Comparison of ENCODE assay signal across 1 cellular context in the genomic region with DNA sequence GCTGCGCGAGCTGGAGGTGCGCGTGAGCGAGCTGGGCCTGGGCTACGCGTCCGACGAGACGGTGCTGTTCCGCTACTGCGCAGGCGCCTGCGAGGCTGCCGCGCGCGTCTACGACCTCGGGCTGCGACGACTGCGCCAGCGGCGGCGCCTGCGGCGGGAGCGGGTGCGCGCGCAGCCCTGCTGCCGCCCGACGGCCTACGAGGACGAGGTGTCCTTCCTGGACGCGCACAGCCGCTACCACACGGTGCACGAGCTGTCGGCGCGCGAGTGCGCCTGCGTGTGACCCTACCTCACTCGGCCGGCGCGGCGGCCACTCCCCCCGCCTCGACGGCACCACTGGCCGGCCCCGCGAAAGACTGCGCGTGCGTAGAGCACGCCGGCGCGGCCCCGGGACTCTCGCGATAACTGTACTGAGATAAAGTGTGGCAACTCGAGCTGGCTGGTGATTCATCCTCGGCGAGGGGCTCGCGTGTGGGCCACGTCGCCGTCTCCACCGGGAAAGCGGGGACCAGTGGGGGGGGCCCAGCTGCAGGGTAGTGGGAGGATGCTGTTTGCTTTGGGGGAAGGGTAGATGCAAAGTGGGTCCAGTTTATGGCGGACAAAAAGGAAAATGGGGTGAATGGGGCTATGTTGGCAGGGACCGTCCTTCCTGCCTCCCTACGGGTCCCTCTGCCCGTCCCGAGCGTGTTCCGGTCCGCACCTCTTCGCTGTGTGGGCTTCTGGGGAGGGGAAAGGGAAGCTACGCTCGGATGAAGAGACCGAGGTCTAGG.
TF ChIP-seq lines count a peak whose summit lies in the region.

No MANE protein-coding gene starts in this region.

TF ChIP-seq in HepG2, 621 proteins besides CTCF, POLR2A, EP300 and RAD21 (continued from another document and continues in another):
- TF ChIP-seq, protein P1, sequence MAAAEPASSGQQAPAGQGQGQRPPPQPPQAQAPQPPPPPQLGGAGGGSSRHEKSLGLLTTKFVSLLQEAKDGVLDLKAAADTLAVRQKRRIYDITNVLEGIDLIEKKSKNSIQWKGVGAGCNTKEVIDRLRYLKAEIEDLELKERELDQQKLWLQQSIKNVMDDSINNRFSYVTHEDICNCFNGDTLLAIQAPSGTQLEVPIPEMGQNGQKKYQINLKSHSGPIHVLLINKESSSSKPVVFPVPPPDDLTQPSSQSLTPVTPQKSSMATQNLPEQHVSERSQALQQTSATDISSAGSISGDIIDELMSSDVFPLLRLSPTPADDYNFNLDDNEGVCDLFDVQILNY (CRISPR knock-in tag; conservative IDR thresholded peaks at IDR 0.05) = peak; percentile 77; the same call in 1 of the 2 replicates
- TF ChIP-seq ARNT2 (CRISPR knock-in tag; IDR thresholded peaks at IDR 0.05; ENCODE audit: low read depth) = peak; percentile 99
- TF ChIP-seq ZNF441 (CRISPR knock-in tag; IDR thresholded peaks at IDR 0.05; ENCODE audit: borderline replicate concordance) = 0 out of 2 replicates have a peak, but pooled peaks have one; percentile 61
- TF ChIP-seq, protein P2, sequence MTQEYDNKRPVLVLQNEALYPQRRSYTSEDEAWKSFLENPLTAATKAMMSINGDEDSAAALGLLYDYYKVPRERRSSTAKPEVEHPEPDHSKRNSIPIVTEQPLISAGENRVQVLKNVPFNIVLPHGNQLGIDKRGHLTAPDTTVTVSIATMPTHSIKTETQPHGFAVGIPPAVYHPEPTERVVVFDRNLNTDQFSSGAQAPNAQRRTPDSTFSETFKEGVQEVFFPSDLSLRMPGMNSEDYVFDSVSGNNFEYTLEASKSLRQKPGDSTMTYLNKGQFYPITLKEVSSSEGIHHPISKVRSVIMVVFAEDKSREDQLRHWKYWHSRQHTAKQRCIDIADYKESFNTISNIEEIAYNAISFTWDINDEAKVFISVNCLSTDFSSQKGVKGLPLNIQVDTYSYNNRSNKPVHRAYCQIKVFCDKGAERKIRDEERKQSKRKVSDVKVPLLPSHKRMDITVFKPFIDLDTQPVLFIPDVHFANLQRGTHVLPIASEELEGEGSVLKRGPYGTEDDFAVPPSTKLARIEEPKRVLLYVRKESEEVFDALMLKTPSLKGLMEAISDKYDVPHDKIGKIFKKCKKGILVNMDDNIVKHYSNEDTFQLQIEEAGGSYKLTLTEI (CRISPR knock-in tag; conservative IDR thresholded peaks at IDR 0.05) = no peak
- peak; percentile 91 for TF ChIP-seq ERF (CRISPR knock-in tag; IDR thresholded peaks at IDR 0.05)
- TF ChIP-seq TMF1 (CRISPR knock-in tag; IDR thresholded peaks at IDR 0.05; ENCODE audit: low read depth) = peak; percentile 77
- TF ChIP-seq EHMT2 (IDR thresholded peaks at IDR 0.05; ENCODE audit: borderline replicate concordance, low read depth, low read length) = no peak
- peak; percentile 71 for TF ChIP-seq RNF2 (conservative IDR thresholded peaks at IDR 0.05; ENCODE audit: low read depth)
- TF ChIP-seq, protein P3, sequence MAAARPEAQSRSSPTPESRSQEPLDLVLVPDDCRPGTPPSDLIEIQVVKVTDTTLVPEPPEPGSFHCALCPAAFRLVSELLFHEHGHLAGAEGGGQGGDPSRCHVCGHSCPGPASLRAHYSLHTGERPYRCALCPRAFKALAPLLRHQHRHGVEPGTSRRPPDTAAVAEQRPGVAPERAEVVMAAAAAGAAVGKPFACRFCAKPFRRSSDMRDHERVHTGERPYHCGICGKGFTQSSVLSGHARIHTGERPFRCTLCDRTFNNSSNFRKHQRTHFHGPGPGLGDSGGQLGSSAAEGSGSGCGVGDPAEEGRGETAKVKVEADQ (CRISPR knock-in tag; IDR thresholded peaks at IDR 0.05; ENCODE audit: borderline replicate concordance) = peak; percentile 79; the same call in 1 of the 2 replicates
- TF ChIP-seq NFKB2 (CRISPR knock-in tag; IDR thresholded peaks at IDR 0.05; ENCODE audit: borderline replicate concordance) = no peak; the same call in 1 of the 2 replicates
- TF ChIP-seq SIN3B (IDR thresholded peaks at IDR 0.05; ENCODE audit: low read length) = no peak
- peak; percentile 89 for TF ChIP-seq POGZ (CRISPR knock-in tag; IDR thresholded peaks at IDR 0.05)
- TF ChIP-seq, protein P4, sequence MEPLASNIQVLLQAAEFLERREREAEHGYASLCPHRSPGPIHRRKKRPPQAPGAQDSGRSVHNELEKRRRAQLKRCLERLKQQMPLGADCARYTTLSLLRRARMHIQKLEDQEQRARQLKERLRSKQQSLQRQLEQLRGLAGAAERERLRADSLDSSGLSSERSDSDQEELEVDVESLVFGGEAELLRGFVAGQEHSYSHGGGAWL (CRISPR knock-in tag; IDR thresholded peaks at IDR 0.05) = peak; percentile 78; the same call in 1 of the 2 replicates
- no peak; the same call in 1 of the 2 replicates for TF ChIP-seq ZNF225 (CRISPR knock-in tag; IDR thresholded peaks at IDR 0.05)
- no peak for TF ChIP-seq EZH2 (conservative IDR thresholded peaks at IDR 0.05; ENCODE audit: low read depth, low read length)
- TF ChIP-seq, protein P5, sequence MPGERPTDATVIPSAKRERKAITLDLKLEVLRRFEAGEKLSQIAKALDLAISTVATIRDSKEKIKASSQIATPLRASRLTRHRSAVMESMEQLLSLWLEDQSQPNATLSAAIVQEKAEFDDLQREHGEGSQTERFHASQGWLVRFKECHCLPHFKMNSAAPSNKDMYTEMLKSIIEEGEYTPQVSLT (CRISPR knock-in tag; IDR thresholded peaks at IDR 0.05; ENCODE audit: borderline replicate concordance, low read depth) = no peak; the same call in 1 of the 2 replicates
- peak; percentile 95 for TF ChIP-seq TARDBP (CRISPR knock-in tag; IDR thresholded peaks at IDR 0.05)
- TF ChIP-seq ZFP37 (CRISPR knock-in tag; IDR thresholded peaks at IDR 0.05; ENCODE audit: borderline replicate concordance) = no peak
- TF ChIP-seq, protein P6, sequence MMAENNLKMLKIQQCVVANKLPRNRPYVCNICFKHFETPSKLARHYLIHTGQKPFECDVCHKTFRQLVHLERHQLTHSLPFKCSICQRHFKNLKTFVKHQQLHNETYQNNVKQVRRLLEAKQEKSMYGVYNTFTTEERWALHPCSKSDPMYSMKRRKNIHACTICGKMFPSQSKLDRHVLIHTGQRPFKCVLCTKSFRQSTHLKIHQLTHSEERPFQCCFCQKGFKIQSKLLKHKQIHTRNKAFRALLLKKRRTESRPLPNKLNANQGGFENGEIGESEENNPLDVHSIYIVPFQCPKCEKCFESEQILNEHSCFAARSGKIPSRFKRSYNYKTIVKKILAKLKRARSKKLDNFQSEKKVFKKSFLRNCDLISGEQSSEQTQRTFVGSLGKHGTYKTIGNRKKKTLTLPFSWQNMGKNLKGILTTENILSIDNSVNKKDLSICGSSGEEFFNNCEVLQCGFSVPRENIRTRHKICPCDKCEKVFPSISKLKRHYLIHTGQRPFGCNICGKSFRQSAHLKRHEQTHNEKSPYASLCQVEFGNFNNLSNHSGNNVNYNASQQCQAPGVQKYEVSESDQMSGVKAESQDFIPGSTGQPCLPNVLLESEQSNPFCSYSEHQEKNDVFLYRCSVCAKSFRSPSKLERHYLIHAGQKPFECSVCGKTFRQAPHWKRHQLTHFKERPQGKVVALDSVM (CRISPR knock-in tag; IDR thresholded peaks at IDR 0.05) = peak; percentile 63
- peak; percentile 34; the same call in 1 of the 2 replicates for TF ChIP-seq MTA1 (CRISPR knock-in tag; IDR thresholded peaks at IDR 0.05; ENCODE audit: borderline replicate concordance)
- TF ChIP-seq ZFX (CRISPR knock-in tag; IDR thresholded peaks at IDR 0.05; ENCODE audit: low read depth) = peak; percentile 86
- TF ChIP-seq, protein P7, sequence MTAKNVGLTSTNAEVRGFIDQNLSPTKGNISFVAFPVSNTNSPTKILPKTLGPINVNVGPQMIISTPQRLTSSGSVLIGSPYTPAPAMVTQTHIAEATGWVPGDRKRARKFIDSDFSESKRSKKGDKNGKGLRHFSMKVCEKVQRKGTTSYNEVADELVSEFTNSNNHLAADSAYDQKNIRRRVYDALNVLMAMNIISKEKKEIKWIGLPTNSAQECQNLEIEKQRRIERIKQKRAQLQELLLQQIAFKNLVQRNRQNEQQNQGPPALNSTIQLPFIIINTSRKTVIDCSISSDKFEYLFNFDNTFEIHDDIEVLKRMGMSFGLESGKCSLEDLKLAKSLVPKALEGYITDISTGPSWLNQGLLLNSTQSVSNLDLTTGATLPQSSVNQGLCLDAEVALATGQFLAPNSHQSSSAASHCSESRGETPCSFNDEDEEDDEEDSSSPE (CRISPR knock-in tag; IDR thresholded peaks at IDR 0.05) = peak; percentile 86
- TF ChIP-seq MIXL1 (CRISPR knock-in tag; IDR thresholded peaks at IDR 0.05) = peak; percentile 76; the same call in 1 of the 2 replicates
- TF ChIP-seq, protein P8, sequence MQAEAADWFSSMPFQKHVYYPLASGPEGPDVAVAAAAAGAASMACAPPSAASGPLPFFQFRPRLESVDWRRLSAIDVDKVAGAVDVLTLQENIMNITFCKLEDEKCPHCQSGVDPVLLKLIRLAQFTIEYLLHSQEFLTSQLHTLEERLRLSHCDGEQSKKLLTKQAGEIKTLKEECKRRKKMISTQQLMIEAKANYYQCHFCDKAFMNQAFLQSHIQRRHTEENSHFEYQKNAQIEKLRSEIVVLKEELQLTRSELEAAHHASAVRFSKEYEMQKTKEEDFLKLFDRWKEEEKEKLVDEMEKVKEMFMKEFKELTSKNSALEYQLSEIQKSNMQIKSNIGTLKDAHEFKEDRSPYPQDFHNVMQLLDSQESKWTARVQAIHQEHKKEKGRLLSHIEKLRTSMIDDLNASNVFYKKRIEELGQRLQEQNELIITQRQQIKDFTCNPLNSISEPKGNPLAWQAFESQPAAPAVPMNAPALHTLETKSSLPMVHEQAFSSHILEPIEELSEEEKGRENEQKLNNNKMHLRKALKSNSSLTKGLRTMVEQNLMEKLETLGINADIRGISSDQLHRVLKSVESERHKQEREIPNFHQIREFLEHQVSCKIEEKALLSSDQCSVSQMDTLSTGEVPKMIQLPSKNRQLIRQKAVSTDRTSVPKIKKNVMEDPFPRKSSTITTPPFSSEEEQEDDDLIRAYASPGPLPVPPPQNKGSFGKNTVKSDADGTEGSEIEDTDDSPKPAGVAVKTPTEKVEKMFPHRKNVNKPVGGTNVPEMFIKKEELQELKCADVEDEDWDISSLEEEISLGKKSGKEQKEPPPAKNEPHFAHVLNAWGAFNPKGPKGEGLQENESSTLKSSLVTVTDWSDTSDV (CRISPR knock-in tag; IDR thresholded peaks at IDR 0.05) = peak; percentile 88; the same call in 1 of the 2 replicates
- TF ChIP-seq TBX3 (IDR thresholded peaks at IDR 0.05; ENCODE audit: borderline replicate concordance) = peak; percentile 29; the same call in 1 of the 2 replicates
- TF ChIP-seq CEBPB (IDR thresholded peaks at IDR 0.05; ENCODE audit: borderline replicate concordance, low read depth, low read length) = peak; percentile 80; the same call in 1 of the 2 replicates
- no peak for TF ChIP-seq ZNF124 (CRISPR knock-in tag; IDR thresholded peaks at IDR 0.05)
- TF ChIP-seq, protein P9, sequence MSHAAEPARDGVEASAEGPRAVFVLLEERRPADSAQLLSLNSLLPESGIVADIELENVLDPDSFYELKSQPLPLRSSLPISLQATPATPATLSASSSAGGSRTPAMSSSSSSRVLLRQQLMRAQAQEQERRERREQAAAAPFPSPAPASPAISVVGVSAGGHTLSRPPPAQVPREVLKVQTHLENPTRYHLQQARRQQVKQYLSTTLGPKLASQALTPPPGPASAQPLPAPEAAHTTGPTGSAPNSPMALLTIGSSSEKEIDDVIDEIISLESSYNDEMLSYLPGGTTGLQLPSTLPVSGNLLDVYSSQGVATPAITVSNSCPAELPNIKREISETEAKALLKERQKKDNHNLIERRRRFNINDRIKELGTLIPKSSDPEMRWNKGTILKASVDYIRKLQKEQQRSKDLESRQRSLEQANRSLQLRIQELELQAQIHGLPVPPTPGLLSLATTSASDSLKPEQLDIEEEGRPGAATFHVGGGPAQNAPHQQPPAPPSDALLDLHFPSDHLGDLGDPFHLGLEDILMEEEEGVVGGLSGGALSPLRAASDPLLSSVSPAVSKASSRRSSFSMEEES (CRISPR knock-in tag; IDR thresholded peaks at IDR 0.05) = 0 out of 2 replicates have a peak, but pooled peaks have one; percentile 55
- TF ChIP-seq, protein P10, sequence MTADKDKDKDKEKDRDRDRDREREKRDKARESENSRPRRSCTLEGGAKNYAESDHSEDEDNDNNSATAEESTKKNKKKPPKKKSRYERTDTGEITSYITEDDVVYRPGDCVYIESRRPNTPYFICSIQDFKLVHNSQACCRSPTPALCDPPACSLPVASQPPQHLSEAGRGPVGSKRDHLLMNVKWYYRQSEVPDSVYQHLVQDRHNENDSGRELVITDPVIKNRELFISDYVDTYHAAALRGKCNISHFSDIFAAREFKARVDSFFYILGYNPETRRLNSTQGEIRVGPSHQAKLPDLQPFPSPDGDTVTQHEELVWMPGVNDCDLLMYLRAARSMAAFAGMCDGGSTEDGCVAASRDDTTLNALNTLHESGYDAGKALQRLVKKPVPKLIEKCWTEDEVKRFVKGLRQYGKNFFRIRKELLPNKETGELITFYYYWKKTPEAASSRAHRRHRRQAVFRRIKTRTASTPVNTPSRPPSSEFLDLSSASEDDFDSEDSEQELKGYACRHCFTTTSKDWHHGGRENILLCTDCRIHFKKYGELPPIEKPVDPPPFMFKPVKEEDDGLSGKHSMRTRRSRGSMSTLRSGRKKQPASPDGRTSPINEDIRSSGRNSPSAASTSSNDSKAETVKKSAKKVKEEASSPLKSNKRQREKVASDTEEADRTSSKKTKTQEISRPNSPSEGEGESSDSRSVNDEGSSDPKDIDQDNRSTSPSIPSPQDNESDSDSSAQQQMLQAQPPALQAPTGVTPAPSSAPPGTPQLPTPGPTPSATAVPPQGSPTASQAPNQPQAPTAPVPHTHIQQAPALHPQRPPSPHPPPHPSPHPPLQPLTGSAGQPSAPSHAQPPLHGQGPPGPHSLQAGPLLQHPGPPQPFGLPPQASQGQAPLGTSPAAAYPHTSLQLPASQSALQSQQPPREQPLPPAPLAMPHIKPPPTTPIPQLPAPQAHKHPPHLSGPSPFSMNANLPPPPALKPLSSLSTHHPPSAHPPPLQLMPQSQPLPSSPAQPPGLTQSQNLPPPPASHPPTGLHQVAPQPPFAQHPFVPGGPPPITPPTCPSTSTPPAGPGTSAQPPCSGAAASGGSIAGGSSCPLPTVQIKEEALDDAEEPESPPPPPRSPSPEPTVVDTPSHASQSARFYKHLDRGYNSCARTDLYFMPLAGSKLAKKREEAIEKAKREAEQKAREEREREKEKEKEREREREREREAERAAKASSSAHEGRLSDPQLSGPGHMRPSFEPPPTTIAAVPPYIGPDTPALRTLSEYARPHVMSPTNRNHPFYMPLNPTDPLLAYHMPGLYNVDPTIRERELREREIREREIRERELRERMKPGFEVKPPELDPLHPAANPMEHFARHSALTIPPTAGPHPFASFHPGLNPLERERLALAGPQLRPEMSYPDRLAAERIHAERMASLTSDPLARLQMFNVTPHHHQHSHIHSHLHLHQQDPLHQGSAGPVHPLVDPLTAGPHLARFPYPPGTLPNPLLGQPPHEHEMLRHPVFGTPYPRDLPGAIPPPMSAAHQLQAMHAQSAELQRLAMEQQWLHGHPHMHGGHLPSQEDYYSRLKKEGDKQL (CRISPR knock-in tag; IDR thresholded peaks at IDR 0.05; ENCODE audit: low read depth) = peak; percentile 36; the same call in 1 of the 2 replicates
- TF ChIP-seq, protein P11, sequence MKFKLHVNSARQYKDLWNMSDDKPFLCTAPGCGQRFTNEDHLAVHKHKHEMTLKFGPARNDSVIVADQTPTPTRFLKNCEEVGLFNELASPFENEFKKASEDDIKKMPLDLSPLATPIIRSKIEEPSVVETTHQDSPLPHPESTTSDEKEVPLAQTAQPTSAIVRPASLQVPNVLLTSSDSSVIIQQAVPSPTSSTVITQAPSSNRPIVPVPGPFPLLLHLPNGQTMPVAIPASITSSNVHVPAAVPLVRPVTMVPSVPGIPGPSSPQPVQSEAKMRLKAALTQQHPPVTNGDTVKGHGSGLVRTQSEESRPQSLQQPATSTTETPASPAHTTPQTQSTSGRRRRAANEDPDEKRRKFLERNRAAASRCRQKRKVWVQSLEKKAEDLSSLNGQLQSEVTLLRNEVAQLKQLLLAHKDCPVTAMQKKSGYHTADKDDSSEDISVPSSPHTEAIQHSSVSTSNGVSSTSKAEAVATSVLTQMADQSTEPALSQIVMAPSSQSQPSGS (CRISPR knock-in tag; IDR thresholded peaks at IDR 0.05) = peak; percentile 47
